In the genomic region with DNA sequence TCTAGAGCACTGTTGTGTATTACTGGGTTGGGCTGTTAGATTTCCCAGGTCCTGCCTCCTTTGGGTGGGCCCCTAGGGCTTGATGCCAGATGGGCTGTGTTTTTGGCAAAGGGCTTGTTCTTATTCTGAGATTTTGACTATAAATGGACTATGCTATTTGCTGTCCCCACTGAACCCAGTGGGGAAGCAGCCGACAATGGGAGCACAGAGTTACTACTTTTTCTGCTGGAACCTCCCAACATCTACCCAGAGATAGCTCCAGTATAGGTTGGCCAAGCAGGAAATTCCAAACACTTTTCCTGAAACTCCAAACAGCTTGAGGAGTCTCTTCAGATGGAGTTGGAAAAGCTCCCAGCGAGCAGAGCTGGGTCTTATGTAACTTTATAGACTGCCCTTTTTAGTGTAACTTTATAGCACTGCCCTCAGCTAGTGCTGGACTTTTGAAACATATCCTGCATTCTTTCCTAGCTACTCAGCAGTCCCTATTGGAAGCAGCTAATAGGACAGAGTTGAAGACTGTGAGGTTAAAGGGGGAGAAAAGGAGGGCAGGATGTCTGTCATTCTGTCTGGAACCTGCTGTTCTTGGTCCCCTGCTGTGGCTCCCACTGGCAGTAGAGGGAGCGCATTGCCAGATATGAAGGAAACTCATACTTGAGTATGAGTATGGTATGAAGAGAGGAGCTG, we compare ENCODE assay signal across 1 cellular context.
TF ChIP-seq lines count a peak whose summit lies in the region.

No MANE protein-coding gene starts in this region.

TF ChIP-seq in A549, 52 proteins besides CTCF, POLR2A, EP300 and RAD21 (continued from another document):
- TF ChIP-seq TFCP2L1 (CRISPR knock-in tag; IDR thresholded peaks at IDR 0.05), result no peak
- no peak for TF ChIP-seq NR3C1 (IDR thresholded peaks at IDR 0.05)
- no peak for TF ChIP-seq PHF8 (IDR thresholded peaks at IDR 0.05; ENCODE audit: borderline replicate concordance, low read depth)
- no peak for TF ChIP-seq NPAS2 (CRISPR knock-in tag; IDR thresholded peaks at IDR 0.05; ENCODE audit: borderline replicate concordance)
- peak; percentile 39 for TF ChIP-seq MAFK (IDR thresholded peaks at IDR 0.05; ENCODE audit: partially characterized antibody)
- TF ChIP-seq EHMT2 (IDR thresholded peaks at IDR 0.05; ENCODE audit: low read depth), result no peak
- TF ChIP-seq ZC3H11A (IDR thresholded peaks at IDR 0.05), result no peak
- peak; percentile 73 for TF ChIP-seq SMC3 (IDR thresholded peaks at IDR 0.05)
- TF ChIP-seq MAZ (IDR thresholded peaks at IDR 0.05; ENCODE audit: borderline replicate concordance, low read depth, low read length), result no peak
- peak; percentile 15; the same call in 1 of the 2 replicates for TF ChIP-seq HOXB13 (CRISPR knock-in tag; IDR thresholded peaks at IDR 0.05; ENCODE audit: low read depth)
- no peak for TF ChIP-seq TP53 (CRISPR knock-in tag; IDR thresholded peaks at IDR 0.05)
- peak; percentile 96; the same call in 1 of the 2 replicates for TF ChIP-seq GATA3 (IDR thresholded peaks at IDR 0.05; ENCODE audit: borderline replicate concordance)
- no peak for TF ChIP-seq ZNF302 (CRISPR knock-in tag; IDR thresholded peaks at IDR 0.05)
- no peak for TF ChIP-seq RNF2 (IDR thresholded peaks at IDR 0.05; ENCODE audit: borderline replicate concordance, low read depth)
- TF ChIP-seq FOSL2 (IDR thresholded peaks at IDR 0.05), result peak; percentile 77
- TF ChIP-seq FOSL2 (CRISPR knock-in tag; IDR thresholded peaks at IDR 0.05), result peak; percentile 90
- TF ChIP-seq NFE2L2 (conservative IDR thresholded peaks at IDR 0.05; ENCODE audit: low read length), result no peak
- TF ChIP-seq KDM1A (IDR thresholded peaks at IDR 0.05; ENCODE audit: low read depth), result no peak
- TF ChIP-seq, protein P1, sequence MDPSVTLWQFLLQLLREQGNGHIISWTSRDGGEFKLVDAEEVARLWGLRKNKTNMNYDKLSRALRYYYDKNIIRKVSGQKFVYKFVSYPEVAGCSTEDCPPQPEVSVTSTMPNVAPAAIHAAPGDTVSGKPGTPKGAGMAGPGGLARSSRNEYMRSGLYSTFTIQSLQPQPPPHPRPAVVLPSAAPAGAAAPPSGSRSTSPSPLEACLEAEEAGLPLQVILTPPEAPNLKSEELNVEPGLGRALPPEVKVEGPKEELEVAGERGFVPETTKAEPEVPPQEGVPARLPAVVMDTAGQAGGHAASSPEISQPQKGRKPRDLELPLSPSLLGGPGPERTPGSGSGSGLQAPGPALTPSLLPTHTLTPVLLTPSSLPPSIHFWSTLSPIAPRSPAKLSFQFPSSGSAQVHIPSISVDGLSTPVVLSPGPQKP (IDR thresholded peaks at IDR 0.05; ENCODE audit: low read depth, low read length), result no peak
- TF ChIP-seq, protein P2, sequence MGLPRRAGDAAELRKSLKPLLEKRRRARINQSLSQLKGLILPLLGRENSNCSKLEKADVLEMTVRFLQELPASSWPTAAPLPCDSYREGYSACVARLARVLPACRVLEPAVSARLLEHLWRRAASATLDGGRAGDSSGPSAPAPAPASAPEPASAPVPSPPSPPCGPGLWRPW (IDR thresholded peaks at IDR 0.05), result peak; percentile 78; the same call in 1 of the 2 replicates
- TF ChIP-seq SREBF2 (IDR thresholded peaks at IDR 0.05), result no peak
- TF ChIP-seq CBX8 (IDR thresholded peaks at IDR 0.05), result no peak
- 0 out of 2 replicates have a peak, but pooled peaks have one; percentile 28 for TF ChIP-seq RFX5 (IDR thresholded peaks at IDR 0.05)
- TF ChIP-seq, protein P3, sequence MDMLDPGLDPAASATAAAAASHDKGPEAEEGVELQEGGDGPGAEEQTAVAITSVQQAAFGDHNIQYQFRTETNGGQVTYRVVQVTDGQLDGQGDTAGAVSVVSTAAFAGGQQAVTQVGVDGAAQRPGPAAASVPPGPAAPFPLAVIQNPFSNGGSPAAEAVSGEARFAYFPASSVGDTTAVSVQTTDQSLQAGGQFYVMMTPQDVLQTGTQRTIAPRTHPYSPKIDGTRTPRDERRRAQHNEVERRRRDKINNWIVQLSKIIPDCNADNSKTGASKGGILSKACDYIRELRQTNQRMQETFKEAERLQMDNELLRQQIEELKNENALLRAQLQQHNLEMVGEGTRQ (IDR thresholded peaks at IDR 0.05), result no peak
- TF ChIP-seq, protein P4, sequence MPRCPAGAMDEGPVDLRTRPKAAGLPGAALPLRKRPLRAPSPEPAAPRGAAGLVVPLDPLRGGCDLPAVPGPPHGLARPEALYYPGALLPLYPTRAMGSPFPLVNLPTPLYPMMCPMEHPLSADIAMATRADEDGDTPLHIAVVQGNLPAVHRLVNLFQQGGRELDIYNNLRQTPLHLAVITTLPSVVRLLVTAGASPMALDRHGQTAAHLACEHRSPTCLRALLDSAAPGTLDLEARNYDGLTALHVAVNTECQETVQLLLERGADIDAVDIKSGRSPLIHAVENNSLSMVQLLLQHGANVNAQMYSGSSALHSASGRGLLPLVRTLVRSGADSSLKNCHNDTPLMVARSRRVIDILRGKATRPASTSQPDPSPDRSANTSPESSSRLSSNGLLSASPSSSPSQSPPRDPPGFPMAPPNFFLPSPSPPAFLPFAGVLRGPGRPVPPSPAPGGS (IDR thresholded peaks at IDR 0.05), result peak; percentile 92; the same call in 2 of the 3 replicates
- TF ChIP-seq FOXS1 (CRISPR knock-in tag; IDR thresholded peaks at IDR 0.05), result no peak
- TF ChIP-seq, protein P5, sequence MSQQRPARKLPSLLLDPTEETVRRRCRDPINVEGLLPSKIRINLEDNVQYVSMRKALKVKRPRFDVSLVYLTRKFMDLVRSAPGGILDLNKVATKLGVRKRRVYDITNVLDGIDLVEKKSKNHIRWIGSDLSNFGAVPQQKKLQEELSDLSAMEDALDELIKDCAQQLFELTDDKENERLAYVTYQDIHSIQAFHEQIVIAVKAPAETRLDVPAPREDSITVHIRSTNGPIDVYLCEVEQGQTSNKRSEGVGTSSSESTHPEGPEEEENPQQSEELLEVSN (IDR thresholded peaks at IDR 0.05; ENCODE audit: borderline replicate concordance, low read depth), result peak; percentile 16; the same call in 1 of the 2 replicates
- TF ChIP-seq CEBPB (IDR thresholded peaks at IDR 0.05), result peak; percentile 89 to 96
- no peak for TF ChIP-seq EHF (CRISPR knock-in tag; IDR thresholded peaks at IDR 0.05)
- no peak for TF ChIP-seq CBX2 (IDR thresholded peaks at IDR 0.05; ENCODE audit: borderline replicate concordance, low read depth)
- TF ChIP-seq JUNB (IDR thresholded peaks at IDR 0.05), result peak; percentile 90
- 0 out of 2 replicates have a peak, but pooled peaks have one; percentile 11 for TF ChIP-seq ESRRA (IDR thresholded peaks at IDR 0.05; ENCODE audit: borderline replicate concordance, low read length)
- TF ChIP-seq, protein P6, sequence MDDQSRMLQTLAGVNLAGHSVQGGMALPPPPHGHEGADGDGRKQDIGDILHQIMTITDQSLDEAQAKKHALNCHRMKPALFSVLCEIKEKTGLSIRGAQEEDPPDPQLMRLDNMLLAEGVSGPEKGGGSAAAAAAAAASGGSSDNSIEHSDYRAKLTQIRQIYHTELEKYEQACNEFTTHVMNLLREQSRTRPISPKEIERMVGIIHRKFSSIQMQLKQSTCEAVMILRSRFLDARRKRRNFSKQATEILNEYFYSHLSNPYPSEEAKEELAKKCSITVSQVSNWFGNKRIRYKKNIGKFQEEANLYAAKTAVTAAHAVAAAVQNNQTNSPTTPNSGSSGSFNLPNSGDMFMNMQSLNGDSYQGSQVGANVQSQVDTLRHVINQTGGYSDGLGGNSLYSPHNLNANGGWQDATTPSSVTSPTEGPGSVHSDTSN (IDR thresholded peaks at IDR 0.05), result peak; percentile 83; the same call in 1 of the 2 replicates
- no peak for TF ChIP-seq HOXB5 (CRISPR knock-in tag; IDR thresholded peaks at IDR 0.05)
- no peak for TF ChIP-seq KDM5A (IDR thresholded peaks at IDR 0.05)
